ENCODE assay signal across 9 cellular contexts in the genomic region with DNA sequence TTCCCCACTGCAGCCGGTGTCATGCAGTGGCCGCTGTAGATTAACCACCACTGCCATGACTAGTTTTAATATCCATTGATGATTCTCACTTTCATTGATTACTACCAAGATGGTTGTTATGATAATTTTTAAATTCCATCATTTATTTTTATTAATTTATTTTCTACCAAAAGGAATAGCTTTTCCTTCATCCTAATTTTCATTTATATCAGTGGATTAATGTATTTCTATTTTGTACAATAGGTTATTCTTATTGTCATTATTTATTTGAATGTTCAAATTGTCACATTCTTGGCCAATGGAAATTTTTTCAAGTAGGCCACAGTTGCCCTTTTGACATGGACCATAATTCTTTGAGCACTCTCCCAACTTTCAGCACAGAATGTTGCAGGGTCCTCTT.
"Had no signal": no experiment of that assay in that cellular context is flagged by ENCODE, and none has a peak within 500 bp of the region (broad histone marks: within the 10 kb centered on the region; RNA-seq: fewer than 3 reads in every experiment).

No MANE protein-coding gene starts in this region.

- H3K4me3 ChIP-seq: GM23248, GM23338, HAP-1 had no signal

- H3K27ac ChIP-seq: GM23248 had no signal

- H2AFZ ChIP-seq: GM23248, GM23338 had no signal

- DNase-seq: GM23248, GOT3, H7, H9, HCEC 1CT, HFFc6 had no signal

- H3K9ac ChIP-seq: GM23248 had no signal

- H3K4me2 ChIP-seq: GM23338 had no signal

- ATAC-seq: GM23338, HCT116 had no signal

- H3K36me3 ChIP-seq: HAP-1 had no signal

- H3K9me3 ChIP-seq: HAP-1 had no signal
